ENCODE assay signal across 16 cellular contexts in genomic region chr15:73570355-73571032, GRCh38.
DNase-seq lines count a peak whose midpoint lies in the region; ATAC-seq and TF ChIP-seq lines count a peak whose summit lies in the region.
"Had no signal": no experiment of that assay in that cellular context is flagged by ENCODE, and none has a peak within 500 bp of the region (broad histone marks: within the 10 kb centered on the region; RNA-seq: fewer than 3 reads in every experiment).

No MANE protein-coding gene starts in this region.

- intact Hi-C loops in activated CD8-positive, alpha-beta T cell treated with anti-CD3 and anti-CD28 coated beads for 36 hours (cut with micrococcal nuclease): no loop called here

- H3K4me1 Mint-ChIP-seq in activated naive CD4-positive, alpha-beta T cell treated with anti-CD3 and anti-CD28 coated beads, Interleukin-2, amount 10 ng/mL, durations not matched to agents 7 days and 5 days: peaks cover 2% of the 10 kb centered on the region
- no peaks in the 10 kb centered on the region for H3K4me1 Mint-ChIP-seq in activated CD8-positive, alpha-beta T cell treated with anti-CD3 and anti-CD28 coated beads for 36 hours (ENCODE audit: low read depth)
- H3K4me1 Mint-ChIP-seq in stimulated activated memory B cell treated with anti-CD40 and anti-IgM and Interleukin-4, amounts not matched to agents 10 μg/mL and 1 μg/mL and 100 μg/mL, for 72 hours: no peaks in the 10 kb centered on the region
- H3K4me1 Mint-ChIP-seq: activated naive CD4-positive, alpha-beta T cell treated with anti-CD3 and anti-CD28 coated beads, Interleukin-2, amount 50 U/mL, for 24 hours had no signal

- H3K4me3 Mint-ChIP-seq in activated naive CD4-positive, alpha-beta T cell treated with anti-CD3 and anti-CD28 coated beads, Interleukin-2, amount 10 ng/mL, durations not matched to agents 7 days and 5 days: no peak overlapping the region
- H3K4me3 Mint-ChIP-seq in activated CD8-positive, alpha-beta T cell treated with anti-CD3 and anti-CD28 coated beads for 36 hours: no peak overlapping the region
- no peak overlapping the region for H3K4me3 Mint-ChIP-seq in stimulated activated memory B cell treated with anti-CD40 and anti-IgM and Interleukin-4, amounts not matched to agents 10 μg/mL and 1 μg/mL and 100 μg/mL, for 72 hours
- H3K4me3 Mint-ChIP-seq: activated naive CD4-positive, alpha-beta T cell treated with anti-CD3 and anti-CD28 coated beads, Interleukin-2, amount 50 U/mL, for 24 hours; CD4-positive, alpha-beta T cell had no signal

- DNase-seq in activated naive CD4-positive, alpha-beta T cell treated with anti-CD3 and anti-CD28 coated beads, Interleukin-2, amount 10 ng/mL, durations not matched to agents 7 days and 5 days: no peak
- no peak for DNase-seq in activated naive CD4-positive, alpha-beta T cell (lab: John Stamatoyannopoulos, UW)
- DNase-seq in activated CD8-positive, alpha-beta T cell treated with anti-CD3 and anti-CD28 coated beads for 36 hours: peak; percentile 16
- DNase-seq in kidney epithelial cell (ENCODE audit: low read depth): peak; percentile 10
- DNase-seq in AG20443 (ENCODE audit: low spot score): no peak
- DNase-seq in NCI-H1092 (lab: John Stamatoyannopoulos, UW): no peak
- DNase-seq: activated CD8-positive, alpha-beta memory T cell treated with anti-CD3 and anti-CD28 coated beads, Interleukin-2, amount 50 U/mL, for 48 hours; CD4-positive, alpha-beta T cell; GDM1; left ventricle myocardium superior; NCI-H1417 treated with DMSO at 0.1 percent for 48 hours; stimulated activated CD4-positive, alpha-beta T cell treated with anti-CD3 and anti-CD28 coated beads, Interleukin-12 subunit alpha, Interleukin-12 subunit beta, amount 100 ng/mL, for 4 hours had no signal

- H3K36me3 Mint-ChIP-seq in activated naive CD4-positive, alpha-beta T cell treated with anti-CD3 and anti-CD28 coated beads, Interleukin-2, amount 10 ng/mL, durations not matched to agents 7 days and 5 days: peaks cover 16% of the 10 kb centered on the region
- peaks cover 17% of the 10 kb centered on the region for H3K36me3 Mint-ChIP-seq in activated CD8-positive, alpha-beta T cell treated with anti-CD3 and anti-CD28 coated beads for 36 hours (ENCODE audit: low read depth)
- H3K36me3 Mint-ChIP-seq in stimulated activated memory B cell treated with anti-CD40 and anti-IgM and Interleukin-4, amounts not matched to agents 10 μg/mL and 1 μg/mL and 100 μg/mL, for 72 hours: peaks cover 58% of the 10 kb centered on the region

- TF ChIP-seq CTCF in activated CD8-positive, alpha-beta T cell treated with anti-CD3 and anti-CD28 coated beads for 36 hours (IDR thresholded peaks at IDR 0.05): no peak
- no peak for TF ChIP-seq CTCF in kidney epithelial cell (IDR thresholded peaks at IDR 0.05; ENCODE audit: insufficient read depth, low read length, poor library complexity, severe bottlenecking)

- peak; percentile 70 for ATAC-seq in activated CD8-positive, alpha-beta T cell treated with anti-CD3 and anti-CD28 coated beads for 36 hours
- ATAC-seq in stimulated activated memory B cell treated with anti-CD40 and anti-IgM and Interleukin-4, amounts not matched to agents 10 μg/mL and 1 μg/mL and 100 μg/mL, for 72 hours: no peak
- ATAC-seq in HG03175 (IDR thresholded peaks at IDR 0.05; ENCODE audit: unreplicated experiment): no peak
- ATAC-seq: left ventricle myocardium superior had no signal

- H3K4me3 ChIP-seq in kidney epithelial cell (ENCODE audit: low read depth, low read length): no peak overlapping the region
- H3K4me3 ChIP-seq: vagina had no signal

- peak overlapping the region; percentile 15 for H3K27ac Mint-ChIP-seq in activated naive CD4-positive, alpha-beta T cell treated with anti-CD3 and anti-CD28 coated beads, Interleukin-2, amount 10 ng/mL, durations not matched to agents 7 days and 5 days
- peak overlapping the region; percentile 14 for H3K27ac Mint-ChIP-seq in activated CD8-positive, alpha-beta T cell treated with anti-CD3 and anti-CD28 coated beads for 36 hours
- peak overlapping the region; percentile 2 for H3K27ac Mint-ChIP-seq in stimulated activated memory B cell treated with anti-CD40 and anti-IgM and Interleukin-4, amounts not matched to agents 10 μg/mL and 1 μg/mL and 100 μg/mL, for 72 hours
- H3K27ac Mint-ChIP-seq: activated naive CD4-positive, alpha-beta T cell treated with anti-CD3 and anti-CD28 coated beads, Interleukin-2, amount 50 U/mL, for 24 hours; CD4-positive, alpha-beta T cell had no signal

- POLR2A ChIA-PET in activated CD8-positive, alpha-beta T cell treated with anti-CD3 and anti-CD28 coated beads for 36 hours (lab: Charles Lee): no interaction called here

- H3K27me3 ChIP-seq in kidney epithelial cell (ENCODE audit: control insufficient read depth, insufficient read depth, low read length): no peaks in the 10 kb centered on the region
- H3K27me3 ChIP-seq: vagina had no signal

- H3K9me3 Mint-ChIP-seq in activated naive CD4-positive, alpha-beta T cell treated with anti-CD3 and anti-CD28 coated beads, Interleukin-2, amount 10 ng/mL, durations not matched to agents 7 days and 5 days: no peaks in the 10 kb centered on the region
- no peaks in the 10 kb centered on the region for H3K9me3 Mint-ChIP-seq in activated CD8-positive, alpha-beta T cell treated with anti-CD3 and anti-CD28 coated beads for 36 hours
- H3K9me3 Mint-ChIP-seq in stimulated activated memory B cell treated with anti-CD40 and anti-IgM and Interleukin-4, amounts not matched to agents 10 μg/mL and 1 μg/mL and 100 μg/mL, for 72 hours: no peaks in the 10 kb centered on the region
- H3K9me3 Mint-ChIP-seq: activated naive CD4-positive, alpha-beta T cell treated with anti-CD3 and anti-CD28 coated beads, Interleukin-2, amount 50 U/mL, for 24 hours; CD4-positive, alpha-beta T cell had no signal

- CTCF ChIA-PET in activated naive CD4-positive, alpha-beta T cell treated with anti-CD3 and anti-CD28 coated beads, Interleukin-2, amount 10 ng/mL, durations not matched to agents 7 days and 5 days (lab: Charles Lee): interaction anchor here (0.9 to 4.8 kb wide), 4 partner anchors 16 to 66 kb away, joined by 3 to 42 read pairs (median 3); partner anchors contain the start of gene NPTN
- CTCF ChIA-PET in activated CD8-positive, alpha-beta T cell treated with anti-CD3 and anti-CD28 coated beads for 36 hours (lab: Charles Lee): interaction anchor here (0.9 to 2.7 kb wide), 4 partner anchors 9 to 134 kb away, joined by 3 to 10 read pairs (median 4); no protein-coding TSS in a partner anchor

- no peaks in the 10 kb centered on the region for H3K27me3 Mint-ChIP-seq in activated naive CD4-positive, alpha-beta T cell treated with anti-CD3 and anti-CD28 coated beads, Interleukin-2, amount 10 ng/mL, durations not matched to agents 7 days and 5 days
- H3K27me3 Mint-ChIP-seq in activated CD8-positive, alpha-beta T cell treated with anti-CD3 and anti-CD28 coated beads for 36 hours: no peaks in the 10 kb centered on the region
- H3K27me3 Mint-ChIP-seq in stimulated activated memory B cell treated with anti-CD40 and anti-IgM and Interleukin-4, amounts not matched to agents 10 μg/mL and 1 μg/mL and 100 μg/mL, for 72 hours: no peaks in the 10 kb centered on the region
- H3K27me3 Mint-ChIP-seq: activated naive CD4-positive, alpha-beta T cell treated with anti-CD3 and anti-CD28 coated beads, Interleukin-2, amount 50 U/mL, for 24 hours; CD4-positive, alpha-beta T cell had no signal

- H3K36me3 ChIP-seq in kidney epithelial cell (ENCODE audit: control insufficient read depth, insufficient read depth, low read length): peaks cover 1% of the 10 kb centered on the region

Comparison
In these comparisons a context has a peak if more than half of its experiments do, and no peak if none do; other contexts are left out.
1. DNase-seq: peak in activated CD8-positive, alpha-beta T cell treated with anti-CD3 and anti-CD28 coated beads for 36 hours (single experiment) and kidney epithelial cell (single experiment); none in activated naive CD4-positive, alpha-beta T cell treated with anti-CD3 and anti-CD28 coated beads, Interleukin-2, amount 10 ng/mL, durations not matched to agents 7 days and 5 days (single experiment), activated naive CD4-positive, alpha-beta T cell (0 of 4), AG20443 (single experiment) and NCI-H1092 (single experiment).
2. Peak in every context shown above with its lines, with median percentiles within 50 percentile points of each other: H3K27ac Mint-ChIP-seq.